16 cellular contexts compared by ENCODE assay signal in the genomic region with DNA sequence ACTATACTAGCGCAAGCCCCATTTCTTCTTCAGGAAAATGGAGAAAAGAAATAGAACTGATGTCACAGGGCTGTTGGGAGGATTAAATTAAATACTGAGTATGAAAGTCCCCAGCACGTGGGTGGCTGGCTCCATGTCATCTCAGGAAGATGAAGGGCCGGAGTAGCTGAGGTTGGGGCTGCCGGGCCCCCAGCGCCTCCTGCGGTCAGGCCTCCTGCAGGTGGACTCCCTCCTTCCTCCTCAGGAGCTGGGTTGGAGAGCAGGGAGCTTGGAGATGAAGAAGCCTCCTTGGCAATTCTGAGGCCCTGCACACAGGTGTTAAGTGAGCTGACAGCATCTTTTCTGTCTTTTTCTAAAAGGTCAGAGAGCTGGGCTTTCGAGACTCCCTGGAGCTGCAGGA.
"Had no signal": no experiment of that assay in that cellular context is flagged by ENCODE, and none has a peak within 500 bp of the region (broad histone marks: within the 10 kb centered on the region; RNA-seq: fewer than 3 reads in every experiment).

No MANE protein-coding gene starts in this region.

- H3K9me3 ChIP-seq: esophagus squamous epithelium, left ventricle myocardium inferior, lower lobe of right lung, neutrophil, suprapubic skin, thyroid gland, uterus had no signal

- H3K36me3 Mint-ChIP-seq: immature natural killer cell, memory B cell, mesothelial cell of epicardium, natural killer cell, type B pancreatic cell had no signal

- ATAC-seq: lower lobe of right lung, natural killer cell had no signal

- H3K27ac ChIP-seq: esophagus squamous epithelium, gastroesophageal sphincter, left ventricle myocardium inferior, lower lobe of right lung, neutrophil, suprapubic skin, thyroid gland had no signal

- H3K4me3 ChIP-seq: esophagus squamous epithelium, gastroesophageal sphincter, left ventricle myocardium inferior, lower lobe of right lung, suprapubic skin, thyroid gland, uterus had no signal

- H3K9me3 Mint-ChIP-seq: dendritic cell treated with granulocyte-macrophage colony-stimulating factor and Interleukin-4, amounts not matched to agents 40 ng/mL and 50 ng/mL, for 4 days; immature natural killer cell; mesothelial cell of epicardium; natural killer cell; type B pancreatic cell had no signal

- H3K4me3 Mint-ChIP-seq: dendritic cell treated with granulocyte-macrophage colony-stimulating factor and Interleukin-4, amounts not matched to agents 40 ng/mL and 50 ng/mL, for 4 days; immature natural killer cell; memory B cell; mesothelial cell of epicardium; natural killer cell; type B pancreatic cell had no signal

- H3K4me1 ChIP-seq: esophagus squamous epithelium, left ventricle myocardium inferior, lower lobe of right lung, suprapubic skin, uterus had no signal

- H3K27ac Mint-ChIP-seq: dendritic cell treated with granulocyte-macrophage colony-stimulating factor and Interleukin-4, amounts not matched to agents 40 ng/mL and 50 ng/mL, for 4 days; immature natural killer cell; memory B cell; mesothelial cell of epicardium; natural killer cell; type B pancreatic cell had no signal

- H3K27me3 ChIP-seq: thyroid gland, uterus had no signal

- H3K36me3 ChIP-seq: esophagus squamous epithelium, gastroesophageal sphincter, left ventricle myocardium inferior, lower lobe of right lung, neutrophil, suprapubic skin, thyroid gland, uterus had no signal

- DNase-seq: esophagus squamous epithelium; glutamatergic neuron; immature natural killer cell; left ventricle myocardium inferior; lower lobe of right lung; natural killer cell; stimulated activated naive CD4-positive, alpha-beta T cell treated with Interleukin-2 at 50 U/mL for 16 hours; thyroid gland had no signal

- H3K4me1 Mint-ChIP-seq: immature natural killer cell, memory B cell, natural killer cell had no signal
